In genomic region chr7:101075646-101076045, GRCh38 we compare ENCODE assay signal across 21 cellular contexts. TPM values are rescaled to one million over a fixed set of nuclear protein-coding genes. Genes with fewer than 3 reads are reported as not detected.
DNase-seq lines count a peak whose midpoint lies in the region; ATAC-seq, FAIRE-seq and TF ChIP-seq lines count a peak whose summit lies in the region.
"Had no signal": no experiment of that assay in that cellular context is flagged by ENCODE, and none has a peak within 500 bp of the region (broad histone marks: within the 10 kb centered on the region; RNA-seq: fewer than 3 reads in every experiment).

No MANE protein-coding gene starts in this region.

- H3K4me2 ChIP-seq in GM23338 (no peak overlapping the region), K562 (ENCODE audit: insufficient read depth, low read length) (no peak overlapping the region)
- H3K4me2 ChIP-seq: SK-N-SH had no signal

- H3K4me1 ChIP-seq in GM23338 (ENCODE audit: insufficient read depth) (no peaks in the 10 kb centered on the region), K562 (replicated peaks in 1 of 2; ENCODE audit: control insufficient read depth in 2 of 2, insufficient read depth in 2 of 2, low read length in 2 of 2) (peaks cover 0 to 4% of the 10 kb centered on the region in 2 experiments; a peak in 2 of 5 replicates), mesodermal cell (ENCODE audit: control insufficient read depth, insufficient read depth, low read length, poor library complexity, severe bottlenecking) (no peaks in the 10 kb centered on the region), stomach (peaks cover 0 to 6% (median 3%) of the 10 kb centered on the region in 4 donors)

- DNase-seq in GM23338 (ENCODE audit: low spot score), result no peak
- peak; percentile 30 for DNase-seq in NB4 (ENCODE audit: low read depth)
- no peak for DNase-seq in K562 (ENCODE audit: extremely low read depth in 1 of 4, low spot score in 3 of 4)
- no peak for DNase-seq in stomach
- no peak for DNase-seq in erythroblast (lab: John Stamatoyannopoulos, UW)
- no peak for DNase-seq in hippocampal formation (lab: John Stamatoyannopoulos, UW)
- DNase-seq: AML-193; Calu3; CD4-positive, CD25-positive, alpha-beta regulatory T cell; DMS79 treated with DMSO at 0.1 percent for 48 hours; GF-D8; GM23248; NCI-H1105 treated with DMSO at 0.1 percent for 48 hours; NCI-H187 treated with DMSO at 0.1 percent for 48 hours; NCI-H226; NCI-H526; SK-N-SH had no signal

- no peak for TF ChIP-seq RAD21 in K562 (CRISPR knock-in tag; conservative IDR thresholded peaks at IDR 0.05 in 1 of 2, IDR thresholded peaks at IDR 0.05 in 1 of 2)

- H3K9me1 ChIP-seq in K562 (ENCODE audit: control insufficient read depth, insufficient read depth, low read length), result no peaks in the 10 kb centered on the region

- TF ChIP-seq CTCF in GM23338 (conservative IDR thresholded peaks at IDR 0.05; ENCODE audit: low read depth in 2 of 2) (no peak), NB4 (IDR thresholded peaks at IDR 0.05; ENCODE audit: low read depth, low read length) (no peak), K562 (IDR thresholded peaks at IDR 0.05 in 2 of 3, conservative IDR thresholded peaks at IDR 0.05 in 1 of 3; ENCODE audit: insufficient read depth in 2 of 3, low read depth in 1 of 3, low read length in 3 of 3) (no peak), stomach (IDR thresholded peaks at IDR 0.05) (no peak)

- H2AFZ ChIP-seq in GM23338 (no peak overlapping the region), K562 (ENCODE audit: low read depth, low read length) (no peak overlapping the region)
- H2AFZ ChIP-seq: GM23248 had no signal

- H3K9me2 ChIP-seq in GM23338 (ENCODE audit: insufficient read depth), result no peaks in the 10 kb centered on the region
- H3K9me2 ChIP-seq: SK-N-SH had no signal

- 25% methylated on average over 3 of the region's 3 CpGs for WGBS in K562 (ENCODE audit: insufficient coverage, low coverage, missing lambda C conversion rate)
- 51 to 58% methylated on average over 2 to 3 of the region's 3 CpGs for WGBS in mesodermal cell (ENCODE audit: insufficient coverage in 2 of 2), 2 experiments
- 56 to 74% (median 62%) methylated on average over 3 of the region's 3 CpGs for WGBS in stomach, 5 donors

- H3K9me3 Mint-ChIP-seq in GM23338, result no peaks in the 10 kb centered on the region
- H3K9me3 Mint-ChIP-seq: IgD-negative memory B cell had no signal

- H3K4me3 ChIP-seq in GM23338 (no peak overlapping the region), NB4 (ENCODE audit: low read depth, low read length) (no peak overlapping the region), K562 (no peak overlapping the region), mesodermal cell (ENCODE audit: extremely low read depth, insufficient read depth, low read length, poor library complexity, severe bottlenecking) (no peak overlapping the region), stomach (no peak overlapping the region)
- H3K4me3 ChIP-seq: GM23248 had no signal

- POLR2A ChIA-PET in K562 (lab: Yijun Ruan, JAX), result no interaction called here

- CTCF ChIA-PET in K562 (lab: Yijun Ruan, JAX; ENCODE audit: low intra/inter-chr PET ratio), result no interaction called here

- H3K36me3 Mint-ChIP-seq in GM23338 (ENCODE audit: low read depth), result no peaks in the 10 kb centered on the region
- H3K36me3 Mint-ChIP-seq: CD4-positive, CD25-positive, alpha-beta regulatory T cell; IgD-negative memory B cell had no signal

- in situ Hi-C loops in K562 (cut with MboI), result no loop called here

- no peaks in the 10 kb centered on the region for H3F3A ChIP-seq in GM23338 (replicated peaks; ENCODE audit: low read depth)

- H3K4me3 Mint-ChIP-seq in GM23338, result no peak overlapping the region
- H3K4me3 Mint-ChIP-seq: CD4-positive, CD25-positive, alpha-beta regulatory T cell; IgD-negative memory B cell had no signal

- H3K9ac ChIP-seq in K562 (ENCODE audit: insufficient read depth in 1 of 2, low read depth in 2 of 2, low read length in 2 of 2), result no peak overlapping the region
- H3K9ac ChIP-seq: GM23248, SK-N-SH had no signal

- no peak for TF ChIP-seq EP300 in K562 (IDR thresholded peaks at IDR 0.05; ENCODE audit: low read length)
- TF ChIP-seq EP300 in stomach (IDR thresholded peaks at IDR 0.05), result no peak

- intact Hi-C loops in K562 (cut with micrococcal nuclease) (loop anchor here (5.0 to 10.0 kb wide), 2 partner anchors 178 to 209 kb away; partner anchors contain the start of gene ACHE), stomach (cut with DNase I; ENCODE audit: low total_unique reads) (no loop called here)

- H3K79me2 ChIP-seq in GM23338 (replicated peaks; ENCODE audit: insufficient read depth) (no peaks in the 10 kb centered on the region), K562 (ENCODE audit: control insufficient read depth, insufficient read depth, low read length) (no peaks in the 10 kb centered on the region)

- TF ChIP-seq POLR2A in NB4 (IDR thresholded peaks at IDR 0.05; ENCODE audit: extremely low read depth, insufficient read length), result no peak
- no peak for TF ChIP-seq POLR2A in K562 (conservative IDR thresholded peaks at IDR 0.05)
- no peak for TF ChIP-seq POLR2A in stomach (IDR thresholded peaks at IDR 0.05)
- no peak for TF ChIP-seq POLR2A in erythroblast (IDR thresholded peaks at IDR 0.05; ENCODE audit: low read length)

- peak; percentile 8; the same call in 1 of the 3 replicates for ATAC-seq in GM23338
- ATAC-seq in K562, result no peak

- H4K20me1 ChIP-seq in GM23338 (replicated peaks; ENCODE audit: insufficient read depth) (no peaks in the 10 kb centered on the region), K562 (replicated peaks; ENCODE audit: control insufficient read depth, insufficient read depth, low read length) (no peaks in the 10 kb centered on the region)

- FAIRE-seq in K562 (lab: Jason Lieb, UNC), result no peak

- H3K27me3 ChIP-seq in GM23338 (ENCODE audit: insufficient read depth) (no peaks in the 10 kb centered on the region), K562 (ENCODE audit: control insufficient read depth in 2 of 2, insufficient read depth in 2 of 2, low read length in 2 of 2) (peaks cover 11 to 24% of the 10 kb centered on the region in 2 experiments; a peak in 3 of 5 replicates), stomach (peaks cover 0 to 25% (median 0%) of the 10 kb centered on the region in 3 donors)

- H3K27ac ChIP-seq in GM23338 (ENCODE audit: low read depth), result no peak overlapping the region
- H3K27ac ChIP-seq in K562 (ENCODE audit: extremely low read depth, low read depth, low read length), result no peak overlapping the region
- peak overlapping the region; percentile 8 for H3K27ac ChIP-seq in mesodermal cell (ENCODE audit: low read depth, low read length, severe bottlenecking)
- H3K27ac ChIP-seq in stomach, result no peak overlapping the region
- H3K27ac ChIP-seq: GM23248 had no signal

- H3K4me1 Mint-ChIP-seq in GM23338, result peaks cover 2% of the 10 kb centered on the region; the same call in 2 of the 3 replicates

- H3K27me3 Mint-ChIP-seq in GM23338 (ENCODE audit: insufficient read depth, low read depth, poor library complexity), result peaks cover 5% of the 10 kb centered on the region

- no TSS peak for BruUV-seq in K562 (replicated peaks; lab: Mats Ljungman, UMichigan)

- no peak overlapping the region for H3K27ac Mint-ChIP-seq in GM23338
- H3K27ac Mint-ChIP-seq: CD4-positive, CD25-positive, alpha-beta regulatory T cell had no signal

- H3K36me3 ChIP-seq in GM23338 (ENCODE audit: insufficient read depth), result no peaks in the 10 kb centered on the region
- H3K36me3 ChIP-seq in K562 (ENCODE audit: control insufficient read depth, insufficient read depth, low read length), result no peaks in the 10 kb centered on the region
- H3K36me3 ChIP-seq in mesodermal cell (ENCODE audit: control insufficient read depth, insufficient read depth, low read length), result no peaks in the 10 kb centered on the region
- H3K36me3 ChIP-seq in stomach, result no peaks in the 10 kb centered on the region

- H3K9me3 ChIP-seq in K562 (replicated peaks; ENCODE audit: control insufficient read depth, insufficient read depth, low read depth, low read length) (no peaks in the 10 kb centered on the region), mesodermal cell (ENCODE audit: control insufficient read depth, low read length) (no peaks in the 10 kb centered on the region), stomach (no peaks in the 10 kb centered on the region)
- H3K9me3 ChIP-seq: SK-N-SH had no signal

RNA-seq across cellular contexts. Expression of gene TRIM56, which starts 9.6 kb away (rescaled TPM):
- total RNA-seq in GM23338 (2014; rRNA removed; shearing (Covaris generic)), result 12.9 and 15.7 TPM in 2 replicates
- polyA plus RNA-seq in GM23338 (2016; fragmentation: Nextera tagmentation; extraction: Ambion mirVana), result 8.7 and 10.0 TPM in 2 replicates
- total RNA-seq in K562 (2011; cell fraction: chromatin; rRNA removed; ENCODE audit: low replicate concordance), result 30.8 and 42.4 TPM in 2 replicates
- total RNA-seq in K562 (2011; cell fraction: nucleolus; rRNA removed), result 23.3 and 25.4 TPM in 2 replicates
- 26.5 and 28.8 TPM in 2 replicates for total RNA-seq in K562 (2011; cell fraction: nucleoplasm; rRNA removed)
- 13.3 and 13.8 TPM in 2 replicates for total RNA-seq in K562 (2014; rRNA removed)
- total RNA-seq in K562 (2014; rRNA removed; fragmentation: Illumina TruSeq; extraction: Trizol), result 8.2 and 11.6 TPM in 2 replicates
- 10.4 and 12.1 TPM in 2 replicates for total RNA-seq in K562 (2015; rRNA removed; fragmentation: Illumina TruSeq; extraction: Trizol)
- total RNA-seq in K562 (2021), result 26.6 and 29.7 TPM in 2 replicates
- 4.5 and 6.4 TPM in 2 replicates for polyA plus RNA-seq in K562 (2011; rRNA removed)
- 2.3 and 6.2 TPM in 2 replicates for polyA plus RNA-seq in K562 (2011; cell fraction: cytosol; rRNA removed)
- polyA plus RNA-seq in K562 (2011; cell fraction: nucleus; rRNA removed), result 5.8 and 11.0 TPM in 2 replicates
- polyA plus RNA-seq in K562 (2012), result 23.0 and 23.6 TPM in 2 replicates
- polyA plus RNA-seq in K562 (2014; fragmentation: Illumina TruSeq; extraction: Trizol), result 13.3 and 15.1 TPM in 2 replicates
- polyA plus RNA-seq in K562 (2014; fragmentation: Nextera tagmentation; extraction: Ambion mirVana), result 1 to 10 TPM; 2.0 to 2.7 TPM
- polyA plus RNA-seq in K562 (2014; rRNA removed), result 10.3 and 12.5 TPM in 2 replicates
- 9.8 and 19.8 TPM in 2 replicates for polyA minus RNA-seq in K562 (2011; rRNA and poly(A)+ RNA removed)
- polyA minus RNA-seq in K562 (2011; cell fraction: cytosol; rRNA and poly(A)+ RNA removed), result 5.8 and 8.5 TPM in 2 replicates
- 7.5 and 7.7 TPM in 2 replicates for polyA minus RNA-seq in K562 (2011; cell fraction: nucleus; rRNA and poly(A)+ RNA removed)
- 4.3 TPM for polyA plus RNA-seq in mesodermal cell (2013, experiment 1 of 2)
- 4.8 TPM for polyA plus RNA-seq in mesodermal cell (2013, experiment 2 of 2)
- total RNA-seq in stomach, result 10 to 100 TPM; 13.6 to 41.1 (median 24.6) TPM
- 1 to 10 TPM; 7.5 to 9.8 (median 8.3) TPM for polyA plus RNA-seq in stomach

RNA-seq across cellular contexts. Expression of gene SERPINE1, which starts 51.3 kb away (rescaled TPM):
- 0.97 and 2.0 TPM in 2 replicates for total RNA-seq in GM23338 (2014; rRNA removed; shearing (Covaris generic))
- polyA plus RNA-seq in GM23338 (2016; fragmentation: Nextera tagmentation; extraction: Ambion mirVana) (0.63 and 1.2 TPM in 2 replicates), K562 (2011; rRNA removed) (2.2 and 4.8 TPM in 2 replicates), K562 (2014; fragmentation: Illumina TruSeq; extraction: Trizol) (1.0 and 1.1 TPM in 2 replicates), K562 (2014; fragmentation: Nextera tagmentation; extraction: Ambion mirVana) (1 to 10 TPM in 1 of 2 experiments, under 1 TPM in 1; 0.89 to 1.6 TPM), K562 (2014; rRNA removed) (0.54 and 0.62 TPM in 2 replicates), stomach (10 to 100 TPM in 1 of 3 donors, 1 to 10 TPM in 2; 3.2 to 13.6 (median 4.1) TPM)
- total RNA-seq in K562 (2011; cell fraction: chromatin; rRNA removed; ENCODE audit: low replicate concordance), result 3.1 and 8.6 TPM in 2 replicates
- total RNA-seq in K562 (2011; cell fraction: nucleolus; rRNA removed), result 5.8 and 14.3 TPM in 2 replicates
- 5.1 and 8.0 TPM in 2 replicates for total RNA-seq in K562 (2011; cell fraction: nucleoplasm; rRNA removed)
- total RNA-seq in K562 (2014; rRNA removed) (0.73 and 0.91 TPM in 2 replicates), K562 (2014; rRNA removed; fragmentation: Illumina TruSeq; extraction: Trizol) (0.44 and 0.67 TPM in 2 replicates), K562 (2015; rRNA removed; fragmentation: Illumina TruSeq; extraction: Trizol) (0.22 and 0.23 TPM in 2 replicates), K562 (2021) (0.98 and 1.3 TPM in 2 replicates), stomach (10 to 100 TPM in 2 of 5 donors, 1 to 10 TPM in 2, under 1 TPM in 1; 0.58 to 25.0 (median 8.4) TPM)
- polyA plus RNA-seq in K562 (2011; cell fraction: cytosol; rRNA removed), result 3.0 and 10.7 TPM in 2 replicates
- polyA plus RNA-seq in K562 (2011; cell fraction: nucleus; rRNA removed), result 1.2 and 5.4 TPM in 2 replicates
- 2.2 and 4.3 TPM in 2 replicates for polyA plus RNA-seq in K562 (2012)
- polyA minus RNA-seq in K562 (2011; rRNA and poly(A)+ RNA removed), result 1.5 and 6.2 TPM in 2 replicates
- polyA minus RNA-seq in K562 (2011; cell fraction: cytosol; rRNA and poly(A)+ RNA removed), result 5.0 and 5.4 TPM in 2 replicates
- 0.44 and 1.6 TPM in 2 replicates for polyA minus RNA-seq in K562 (2011; cell fraction: nucleus; rRNA and poly(A)+ RNA removed)
- 150 TPM for polyA plus RNA-seq in mesodermal cell (2013, experiment 1 of 2)
- 117 TPM for polyA plus RNA-seq in mesodermal cell (2013, experiment 2 of 2)
- polyA plus RNA-seq: CD4-positive, CD25-positive, alpha-beta regulatory T cell; IgD-negative memory B cell had no signal

RNA-seq across cellular contexts. Expression of gene MUC17, which starts 55.8 kb away (rescaled TPM):
- total RNA-seq in GM23338 (2014; rRNA removed; shearing (Covaris generic)), result under 0.01 TPM in 1 of 2 replicates, not detected in the other
- polyA plus RNA-seq in GM23338 (2016; fragmentation: Nextera tagmentation; extraction: Ambion mirVana) (not detected in 2 replicates), K562 (2011; rRNA removed) (not detected in 2 replicates), K562 (2014; fragmentation: Illumina TruSeq; extraction: Trizol) (not detected in 2 replicates), K562 (2014; fragmentation: Nextera tagmentation; extraction: Ambion mirVana) (not detected), K562 (2014; rRNA removed) (not detected in 2 replicates), stomach (not detected)
- not detected in 2 replicates for total RNA-seq in K562 (2011; cell fraction: chromatin; rRNA removed; ENCODE audit: low replicate concordance)
- not detected in 2 replicates for total RNA-seq in K562 (2011; cell fraction: nucleolus; rRNA removed)
- under 0.01 TPM in 1 of 2 replicates, not detected in the other for total RNA-seq in K562 (2011; cell fraction: nucleoplasm; rRNA removed)
- total RNA-seq in K562 (2014; rRNA removed) (not detected in 2 replicates), K562 (2014; rRNA removed; fragmentation: Illumina TruSeq; extraction: Trizol) (not detected in 2 replicates), K562 (2015; rRNA removed; fragmentation: Illumina TruSeq; extraction: Trizol) (not detected in 2 replicates), K562 (2021) (not detected in 2 replicates), stomach (under 1 TPM in 1 of 5 donors, not detected in 4; 0.73 TPM)
- polyA plus RNA-seq in K562 (2011; cell fraction: cytosol; rRNA removed), result under 0.01 TPM in 2 replicates
- 0.01 TPM in 1 of 2 replicates, not detected in the other for polyA plus RNA-seq in K562 (2011; cell fraction: nucleus; rRNA removed)
- not detected in 2 replicates for polyA plus RNA-seq in K562 (2012)
- polyA minus RNA-seq in K562 (2011; rRNA and poly(A)+ RNA removed), result under 0.01 TPM in 1 of 2 replicates, not detected in the other
- polyA minus RNA-seq in K562 (2011; cell fraction: cytosol; rRNA and poly(A)+ RNA removed), result not detected in 2 replicates
- not detected in 2 replicates for polyA minus RNA-seq in K562 (2011; cell fraction: nucleus; rRNA and poly(A)+ RNA removed)
- not detected for polyA plus RNA-seq in mesodermal cell (2013, experiment 1 of 2)
- polyA plus RNA-seq in mesodermal cell (2013, experiment 2 of 2), result not detected
- total RNA-seq: A673; Calu3; CD4-positive, CD25-positive, alpha-beta regulatory T cell; GM23248; HT1080 had no signal
- polyA plus RNA-seq: CD4-positive, CD25-positive, alpha-beta regulatory T cell; GM23248; IgD-negative memory B cell; SK-N-SH had no signal
